Comparison of ENCODE assay signal across 8 cellular contexts in genomic region chr3:159765860-159766294, GRCh38.
DNase-seq lines count a peak whose midpoint lies in the region; ATAC-seq and TF ChIP-seq lines count a peak whose summit lies in the region.

No MANE protein-coding gene starts in this region.

- no peaks in the 10 kb centered on the region for H3K9me3 ChIP-seq in endocrine pancreas (ENCODE audit: control insufficient read depth, low read length)

- H3K27ac Mint-ChIP-seq in natural killer cell, result no peak overlapping the region

- H3K4me1 Mint-ChIP-seq in natural killer cell, result peaks cover 11 to 19% of the 10 kb centered on the region in 2 donors

- H3K27me3 Mint-ChIP-seq in natural killer cell (ENCODE audit: low read depth in 2 of 2), result peaks cover 39 to 59% of the 10 kb centered on the region in 2 donors

- peak overlapping the region; percentile 56 for H3K4me3 ChIP-seq in endocrine pancreas (ENCODE audit: control insufficient read depth, insufficient read depth, low read length)

- H3K4me3 Mint-ChIP-seq in natural killer cell, result peak overlapping the region; percentile 65

- no peaks in the 10 kb centered on the region for H3K4me1 ChIP-seq in endocrine pancreas (ENCODE audit: control insufficient read depth, insufficient read depth, low read length)

- peaks cover 4% of the 10 kb centered on the region for H3K27me3 ChIP-seq in endocrine pancreas (ENCODE audit: control insufficient read depth, insufficient read depth, low read length)

- DNase-seq in Ammon's horn (ENCODE audit: low spot score) (peak; percentile 27), NCI-H146 (lab: John Stamatoyannopoulos, UW) (peak; percentile 84), natural killer cell (no peak), foreskin melanocyte (no peak)
- DNase-seq in stimulated activated CD4-positive, alpha-beta T cell treated with anti-CD3 and anti-CD28 coated beads, Interleukin-4, amount 100 ng/mL, for 4 hours, result no peak

- H3K36me3 ChIP-seq in endocrine pancreas (ENCODE audit: control insufficient read depth, insufficient read depth, low read length), result no peaks in the 10 kb centered on the region

- ATAC-seq in natural killer cell, result no peak
- no peak for ATAC-seq in HG03469 (IDR thresholded peaks at IDR 0.05; ENCODE audit: unreplicated experiment)
- ATAC-seq in GM21447 (IDR thresholded peaks at IDR 0.05; ENCODE audit: unreplicated experiment), result no peak

- intact Hi-C loops in natural killer cell (cut with micrococcal nuclease), result no loop called here

- H3K9ac ChIP-seq in endocrine pancreas (ENCODE audit: control insufficient read depth, insufficient read depth, low read length), result no peak overlapping the region

- H3K9me3 Mint-ChIP-seq in natural killer cell, result no peaks in the 10 kb centered on the region

- H3K36me3 Mint-ChIP-seq in natural killer cell, result no peaks in the 10 kb centered on the region

- TF ChIP-seq CTCF in natural killer cell (IDR thresholded peaks at IDR 0.05), result no peak

Comparison
In these comparisons a context has a peak if more than half of its experiments do, and no peak if none do; other contexts are left out.
1. DNase-seq: peak in Ammon's horn (single experiment) and NCI-H146 (single experiment); none in natural killer cell (single experiment), foreskin melanocyte (single experiment) and stimulated activated CD4-positive, alpha-beta T cell treated with anti-CD3 and anti-CD28 coated beads, Interleukin-4, amount 100 ng/mL, for 4 hours (0 of 2).